ENCODE assay signal across 13 cellular contexts in genomic region chr7:31805209-31805818, GRCh38.
DNase-seq lines count a peak whose midpoint lies in the region; ATAC-seq lines count a peak whose summit lies in the region.
"Had no signal": no experiment of that assay in that cellular context is flagged by ENCODE, and none has a peak within 500 bp of the region (broad histone marks: within the 10 kb centered on the region; RNA-seq: fewer than 3 reads in every experiment).

No MANE protein-coding gene starts in this region.

- H3K27me3 Mint-ChIP-seq in stimulated activated naive CD8-positive, alpha-beta T cell treated with anti-CD3 and anti-CD28 coated beads, Interleukin-15, amount 100 ng/mL, for 72 hours: no peaks in the 10 kb centered on the region

- H3K27ac Mint-ChIP-seq in stimulated activated naive CD8-positive, alpha-beta T cell treated with anti-CD3 and anti-CD28 coated beads, Interleukin-15, amount 100 ng/mL, for 72 hours: no peak overlapping the region

- H3K4me1 Mint-ChIP-seq in stimulated activated naive CD8-positive, alpha-beta T cell treated with anti-CD3 and anti-CD28 coated beads, Interleukin-15, amount 100 ng/mL, for 72 hours: no peaks in the 10 kb centered on the region

- no peak overlapping the region for H3K4me3 Mint-ChIP-seq in stimulated activated naive CD8-positive, alpha-beta T cell treated with anti-CD3 and anti-CD28 coated beads, Interleukin-15, amount 100 ng/mL, for 72 hours

- H3K9me3 Mint-ChIP-seq in stimulated activated naive CD8-positive, alpha-beta T cell treated with anti-CD3 and anti-CD28 coated beads, Interleukin-15, amount 100 ng/mL, for 72 hours: peaks cover 0 to 5% of the 10 kb centered on the region in 2 donors

- DNase-seq in RPMI7951 (ENCODE audit: low read depth): peak; percentile 63
- DNase-seq in HT-29 (ENCODE audit: low spot score): no peak
- no peak for DNase-seq in activated CD4-positive, CD25-positive, alpha-beta regulatory T cell treated with anti-CD3 and anti-CD28 coated beads, Interleukin-2, amount 50 U/mL, for 72 hours
- no peak for DNase-seq in stimulated activated naive CD8-positive, alpha-beta T cell treated with anti-CD3 and anti-CD28 coated beads, Interleukin-15, amount 100 ng/mL, for 72 hours
- no peak for DNase-seq in GM19238 (ENCODE audit: insufficient read length, low spot score)
- DNase-seq: activated T-cell treated with anti-CD3 and anti-CD28 coated beads for 4 hours, body of pancreas, midbrain, NCI-H1105, tibial artery had no signal

- ATAC-seq in GM18517 (IDR thresholded peaks at IDR 0.05; ENCODE audit: unreplicated experiment) (peak; percentile 92), GM21526 (IDR thresholded peaks at IDR 0.05; ENCODE audit: low FRiP score, unreplicated experiment) (peak; percentile 62), HG03095 (IDR thresholded peaks at IDR 0.05; ENCODE audit: unreplicated experiment) (peak; percentile 77)
- no peak for ATAC-seq in stimulated activated naive CD8-positive, alpha-beta T cell treated with anti-CD3 and anti-CD28 coated beads, Interleukin-15, amount 100 ng/mL, for 72 hours
- ATAC-seq: body of pancreas had no signal
